8 cellular contexts compared by ENCODE assay signal in the genomic region with DNA sequence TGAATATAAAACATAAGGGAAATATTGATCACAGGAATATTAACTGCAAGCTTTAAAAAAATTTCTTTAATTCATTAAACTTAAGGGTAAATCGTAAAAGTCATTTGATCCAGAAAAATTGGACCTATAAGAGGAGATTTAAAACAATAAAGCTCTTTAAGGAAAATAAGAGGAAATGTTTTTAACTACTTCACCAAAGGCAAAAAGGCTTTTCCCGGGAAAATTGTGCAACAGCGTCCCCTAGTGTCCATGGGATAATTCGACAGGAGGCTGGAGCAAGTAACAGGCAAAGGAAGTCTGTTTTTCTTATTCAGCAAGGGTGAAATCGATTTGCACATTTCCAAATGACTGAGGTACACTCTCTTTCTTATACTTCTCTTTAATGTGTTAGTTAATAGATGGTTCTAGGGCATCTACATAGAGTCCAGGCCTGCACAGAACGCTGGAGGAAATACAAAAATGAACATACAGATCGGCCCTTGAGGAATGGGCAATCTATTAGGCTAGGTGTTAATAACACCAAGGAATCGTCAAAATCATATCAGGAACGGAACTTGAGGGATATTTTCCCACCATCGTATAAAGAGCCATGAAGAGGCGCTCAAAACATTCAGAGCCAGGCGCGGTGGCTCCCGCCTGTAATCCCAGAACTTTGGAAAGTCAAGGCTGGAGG.
DNase-seq lines count a peak whose midpoint lies in the region; ATAC-seq and TF ChIP-seq lines count a peak whose summit lies in the region.

No MANE protein-coding gene starts in this region.

- H3K36me3 ChIP-seq in GM06990 (ENCODE audit: control insufficient read depth, insufficient read depth, low read length) (no peaks in the 10 kb centered on the region), liver (ENCODE audit: control insufficient read depth in 4 of 4, insufficient read depth in 3 of 4, low read depth in 1 of 4, low read length in 3 of 4) (no peaks in the 10 kb centered on the region)

- DNase-seq in ACHN (peak; percentile 63), GM06990 (ENCODE audit: extremely low read depth, insufficient read length) (no peak), NCI-H526 treated with DMSO at 0.1 percent for 48 hours (lab: John Stamatoyannopoulos, UW) (peak; percentile 1), T47D (ENCODE audit: low read depth in 1 of 2, low spot score in 1 of 2) (peak; percentile 11 to 77), NCI-H2029 treated with DMSO at 0.1 percent for 48 hours (lab: John Stamatoyannopoulos, UW) (no peak)

- WGBS in liver: 39% methylated on average over 14 of the region's 14 CpGs

- ATAC-seq in HG03175 (IDR thresholded peaks at IDR 0.05; ENCODE audit: unreplicated experiment): no peak
- ATAC-seq in GM19351 (IDR thresholded peaks at IDR 0.05; ENCODE audit: unreplicated experiment): no peak

- H3K4me3 ChIP-seq in GM06990 (replicated peaks; ENCODE audit: low read depth, low read length) (no peak overlapping the region), liver (ENCODE audit: low read depth in 1 of 3, low read length in 3 of 3) (no peak overlapping the region)

- H3K4me1 ChIP-seq in liver (ENCODE audit: control insufficient read depth in 4 of 4, insufficient read depth in 4 of 4, low read length in 3 of 4): no peaks in the 10 kb centered on the region

- TF ChIP-seq RAD21 in liver (IDR thresholded peaks at IDR 0.05): peak; percentile 71 to 74

- no peak overlapping the region for H3K9ac ChIP-seq in liver (ENCODE audit: low read depth in 1 of 2, low read length in 2 of 2)

- H3K9me3 ChIP-seq in liver (ENCODE audit: control insufficient read depth in 4 of 4, low read length in 3 of 4): no peaks in the 10 kb centered on the region

- H3K27me3 ChIP-seq in GM06990 (replicated peaks; ENCODE audit: control insufficient read depth, insufficient read depth, low read length) (no peaks in the 10 kb centered on the region), liver (ENCODE audit: control insufficient read depth in 4 of 4, insufficient read depth in 4 of 4, low read length in 3 of 4) (no peaks in the 10 kb centered on the region)

- no peak overlapping the region for H3K27ac ChIP-seq in liver (ENCODE audit: low read depth in 1 of 2, low read length in 2 of 2)

- in situ Hi-C loops in ACHN (cut with HindIII; ENCODE audit: low pct_ligation_motif_present, low pct_unique_long_range_greater_than_20kb, low sequenced_read_pairs) (no loop called here), T47D (cut with HindIII; ENCODE audit: low pct_unique_long_range_greater_than_20kb, low sequenced_read_pairs) (no loop called here)

- TF ChIP-seq CTCF in GM06990 (IDR thresholded peaks at IDR 0.05; ENCODE audit: insufficient read depth, low read length, poor library complexity, severe bottlenecking) (peak; percentile 66), liver (IDR thresholded peaks at IDR 0.05; ENCODE audit: low read depth, low read length, missing input control) (peak; percentile 60)

TF ChIP-seq in liver, 16 proteins besides CTCF, POLR2A, EP300 and RAD21:
- TF ChIP-seq, protein P1, sequence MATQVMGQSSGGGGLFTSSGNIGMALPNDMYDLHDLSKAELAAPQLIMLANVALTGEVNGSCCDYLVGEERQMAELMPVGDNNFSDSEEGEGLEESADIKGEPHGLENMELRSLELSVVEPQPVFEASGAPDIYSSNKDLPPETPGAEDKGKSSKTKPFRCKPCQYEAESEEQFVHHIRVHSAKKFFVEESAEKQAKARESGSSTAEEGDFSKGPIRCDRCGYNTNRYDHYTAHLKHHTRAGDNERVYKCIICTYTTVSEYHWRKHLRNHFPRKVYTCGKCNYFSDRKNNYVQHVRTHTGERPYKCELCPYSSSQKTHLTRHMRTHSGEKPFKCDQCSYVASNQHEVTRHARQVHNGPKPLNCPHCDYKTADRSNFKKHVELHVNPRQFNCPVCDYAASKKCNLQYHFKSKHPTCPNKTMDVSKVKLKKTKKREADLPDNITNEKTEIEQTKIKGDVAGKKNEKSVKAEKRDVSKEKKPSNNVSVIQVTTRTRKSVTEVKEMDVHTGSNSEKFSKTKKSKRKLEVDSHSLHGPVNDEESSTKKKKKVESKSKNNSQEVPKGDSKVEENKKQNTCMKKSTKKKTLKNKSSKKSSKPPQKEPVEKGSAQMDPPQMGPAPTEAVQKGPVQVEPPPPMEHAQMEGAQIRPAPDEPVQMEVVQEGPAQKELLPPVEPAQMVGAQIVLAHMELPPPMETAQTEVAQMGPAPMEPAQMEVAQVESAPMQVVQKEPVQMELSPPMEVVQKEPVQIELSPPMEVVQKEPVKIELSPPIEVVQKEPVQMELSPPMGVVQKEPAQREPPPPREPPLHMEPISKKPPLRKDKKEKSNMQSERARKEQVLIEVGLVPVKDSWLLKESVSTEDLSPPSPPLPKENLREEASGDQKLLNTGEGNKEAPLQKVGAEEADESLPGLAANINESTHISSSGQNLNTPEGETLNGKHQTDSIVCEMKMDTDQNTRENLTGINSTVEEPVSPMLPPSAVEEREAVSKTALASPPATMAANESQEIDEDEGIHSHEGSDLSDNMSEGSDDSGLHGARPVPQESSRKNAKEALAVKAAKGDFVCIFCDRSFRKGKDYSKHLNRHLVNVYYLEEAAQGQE (IDR thresholded peaks at IDR 0.05): no peak
- TF ChIP-seq, protein P2, sequence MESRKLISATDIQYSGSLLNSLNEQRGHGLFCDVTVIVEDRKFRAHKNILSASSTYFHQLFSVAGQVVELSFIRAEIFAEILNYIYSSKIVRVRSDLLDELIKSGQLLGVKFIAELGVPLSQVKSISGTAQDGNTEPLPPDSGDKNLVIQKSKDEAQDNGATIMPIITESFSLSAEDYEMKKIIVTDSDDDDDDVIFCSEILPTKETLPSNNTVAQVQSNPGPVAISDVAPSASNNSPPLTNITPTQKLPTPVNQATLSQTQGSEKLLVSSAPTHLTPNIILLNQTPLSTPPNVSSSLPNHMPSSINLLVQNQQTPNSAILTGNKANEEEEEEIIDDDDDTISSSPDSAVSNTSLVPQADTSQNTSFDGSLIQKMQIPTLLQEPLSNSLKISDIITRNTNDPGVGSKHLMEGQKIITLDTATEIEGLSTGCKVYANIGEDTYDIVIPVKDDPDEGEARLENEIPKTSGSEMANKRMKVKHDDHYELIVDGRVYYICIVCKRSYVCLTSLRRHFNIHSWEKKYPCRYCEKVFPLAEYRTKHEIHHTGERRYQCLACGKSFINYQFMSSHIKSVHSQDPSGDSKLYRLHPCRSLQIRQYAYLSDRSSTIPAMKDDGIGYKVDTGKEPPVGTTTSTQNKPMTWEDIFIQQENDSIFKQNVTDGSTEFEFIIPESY (IDR thresholded peaks at IDR 0.05): no peak
- TF ChIP-seq FOXA1 (IDR thresholded peaks at IDR 0.05) (no peak), HNF4A (conservative IDR thresholded peaks at IDR 0.05) (no peak)

Comparison
In these comparisons a context has a peak if more than half of its experiments do, and no peak if none do; other contexts are left out.
1. DNase-seq: peak in ACHN (single experiment), NCI-H526 treated with DMSO at 0.1 percent for 48 hours (single experiment) and T47D (2 of 2); none in GM06990 (single experiment) and NCI-H2029 treated with DMSO at 0.1 percent for 48 hours (single experiment).